13 cellular contexts compared by ENCODE assay signal in genomic region chr15:68333775-68334470, GRCh38. TPM values are rescaled to one million over a fixed set of nuclear protein-coding genes. Genes with fewer than 3 reads are reported as not detected.
A peak's percentile ranks its signal among the peaks of the same experiment; 100 is the strongest.
DNase-seq lines count a peak whose midpoint lies in the region; ATAC-seq and TF ChIP-seq lines count a peak whose summit lies in the region.
"Had no signal": no experiment of that assay in that cellular context is flagged by ENCODE, and none has a peak within 500 bp of the region (broad histone marks: within the 10 kb centered on the region; RNA-seq: fewer than 3 reads in every experiment).

No MANE protein-coding gene starts in this region.

- no peaks in the 10 kb centered on the region for H3K9me3 Mint-ChIP-seq in activated T-cell treated with anti-CD3 and anti-CD28 coated beads, Interleukin-2, amount 50 U/mL, for 72 hours
- no peaks in the 10 kb centered on the region for H3K9me3 Mint-ChIP-seq in immature natural killer cell
- no peaks in the 10 kb centered on the region for H3K9me3 Mint-ChIP-seq in naive thymus-derived CD4-positive, alpha-beta T cell

- intact Hi-C loops in vagina (cut with DNase I): no loop called here
- intact Hi-C loops in naive thymus-derived CD4-positive, alpha-beta T cell (cut with micrococcal nuclease): no loop called here

- DNase-seq in activated T-cell treated with anti-CD3 and anti-CD28 coated beads, Interleukin-2, amount 50 U/mL, for 72 hours: no peak
- no peak for DNase-seq in activated T-cell treated with anti-CD3 and anti-CD28 coated beads for 4 hours
- peak; percentile 46 for DNase-seq in astrocyte of the spinal cord (ENCODE audit: low read depth, low spot score)
- DNase-seq in hepatocyte (ENCODE audit: low spot score): peak; percentile 27
- no peak for DNase-seq in vagina (ENCODE audit: extremely low spot score in 2 of 2)
- no peak for DNase-seq in immature natural killer cell
- no peak for DNase-seq in naive thymus-derived CD4-positive, alpha-beta T cell
- DNase-seq in activated CD4-positive, alpha-beta T cell treated with anti-CD3 and anti-CD28 coated beads for 48 hours: no peak
- DNase-seq: ACHN; glutamatergic neuron; NCI-H2107; stimulated activated CD4-positive, alpha-beta T cell treated with anti-CD3 and anti-CD28 coated beads, Interleukin-4, amount 100 ng/mL, for 1 hour had no signal

- no peaks in the 10 kb centered on the region for H3K9me2 ChIP-seq in hepatocyte (replicated peaks; ENCODE audit: insufficient read depth)

- H3K27me3 Mint-ChIP-seq in activated T-cell treated with anti-CD3 and anti-CD28 coated beads, Interleukin-2, amount 50 U/mL, for 72 hours (ENCODE audit: low read depth): peaks cover 8% of the 10 kb centered on the region
- peaks cover 3 to 11% (median 4%) of the 10 kb centered on the region in 3 donors for H3K27me3 Mint-ChIP-seq in immature natural killer cell (ENCODE audit: low read depth in 3 of 3)
- peaks cover 0 to 22% (median 8%) of the 10 kb centered on the region in 5 donors for H3K27me3 Mint-ChIP-seq in naive thymus-derived CD4-positive, alpha-beta T cell

- H3K27me3 ChIP-seq in hepatocyte (no peaks in the 10 kb centered on the region), vagina (no peaks in the 10 kb centered on the region)
- no peaks in the 10 kb centered on the region for H3K27me3 ChIP-seq in naive thymus-derived CD4-positive, alpha-beta T cell (ENCODE audit: control insufficient read depth in 2 of 2, insufficient read depth in 2 of 2, low read length in 2 of 2)
- H3K27me3 ChIP-seq: cardiac muscle cell had no signal

- no peaks in the 10 kb centered on the region for H3K36me3 Mint-ChIP-seq in activated T-cell treated with anti-CD3 and anti-CD28 coated beads, Interleukin-2, amount 50 U/mL, for 72 hours (ENCODE audit: insufficient read depth in 2 of 2)
- no peaks in the 10 kb centered on the region for H3K36me3 Mint-ChIP-seq in immature natural killer cell
- H3K36me3 Mint-ChIP-seq in naive thymus-derived CD4-positive, alpha-beta T cell: no peaks in the 10 kb centered on the region

- no peak for ATAC-seq in activated T-cell treated with anti-CD3 and anti-CD28 coated beads, Interleukin-2, amount 50 U/mL, for 72 hours (replicated peaks in 1 of 2)
- ATAC-seq in naive thymus-derived CD4-positive, alpha-beta T cell: no peak

- in situ Hi-C loops in astrocyte of the spinal cord (cut with HindIII; ENCODE audit: low sequenced_read_pairs): no loop called here

- H4K20me1 ChIP-seq in hepatocyte (ENCODE audit: insufficient read depth, poor library complexity, severe bottlenecking): no peaks in the 10 kb centered on the region

- H3K27ac Mint-ChIP-seq in activated T-cell treated with anti-CD3 and anti-CD28 coated beads, Interleukin-2, amount 50 U/mL, for 72 hours: peak overlapping the region; percentile 14
- H3K27ac Mint-ChIP-seq in immature natural killer cell: no peak overlapping the region
- peak overlapping the region in 2 of 9 donors; percentile 7 to 77 for H3K27ac Mint-ChIP-seq in naive thymus-derived CD4-positive, alpha-beta T cell

- peaks cover 6% of the 10 kb centered on the region for H3K4me1 Mint-ChIP-seq in activated T-cell treated with anti-CD3 and anti-CD28 coated beads, Interleukin-2, amount 50 U/mL, for 72 hours (ENCODE audit: low read depth)
- H3K4me1 Mint-ChIP-seq in immature natural killer cell: no peaks in the 10 kb centered on the region
- peaks cover 0 to 16% (median 5%) of the 10 kb centered on the region in 7 donors for H3K4me1 Mint-ChIP-seq in naive thymus-derived CD4-positive, alpha-beta T cell

- POLR2A ChIA-PET in naive thymus-derived CD4-positive, alpha-beta T cell (lab: Charles Lee): interaction anchor here (1.2 kb wide), 1 partner anchor 19 kb away, joined by 3 read pairs; no protein-coding TSS in a partner anchor

- H3K4me1 ChIP-seq in hepatocyte (ENCODE audit: insufficient read depth) (no peaks in the 10 kb centered on the region), vagina (peaks cover 27% of the 10 kb centered on the region)
- H3K4me1 ChIP-seq in naive thymus-derived CD4-positive, alpha-beta T cell (ENCODE audit: control insufficient read depth in 2 of 2, insufficient read depth in 2 of 2, low read length in 2 of 2): no peaks in the 10 kb centered on the region

- H3K27ac ChIP-seq in hepatocyte (no peak overlapping the region), vagina (peak overlapping the region; percentile 67)
- no peak overlapping the region for H3K27ac ChIP-seq in naive thymus-derived CD4-positive, alpha-beta T cell (ENCODE audit: low read depth, low read length)
- H3K27ac ChIP-seq: cardiac muscle cell had no signal

- 80% methylated on average over 7 of the region's 8 CpGs for WGBS in hepatocyte (ENCODE audit: low lambda C conversion rate, missing lambda C conversion rate)

- no peaks in the 10 kb centered on the region for H3K9me3 ChIP-seq in hepatocyte (ENCODE audit: low read depth)
- no peaks in the 10 kb centered on the region for H3K9me3 ChIP-seq in vagina
- no peaks in the 10 kb centered on the region for H3K9me3 ChIP-seq in naive thymus-derived CD4-positive, alpha-beta T cell (ENCODE audit: control insufficient read depth in 2 of 3, low read length in 3 of 3)

- no peak overlapping the region for H3K4me3 Mint-ChIP-seq in activated T-cell treated with anti-CD3 and anti-CD28 coated beads, Interleukin-2, amount 50 U/mL, for 72 hours
- H3K4me3 Mint-ChIP-seq in immature natural killer cell: no peak overlapping the region
- H3K4me3 Mint-ChIP-seq in naive thymus-derived CD4-positive, alpha-beta T cell: no peak overlapping the region

- CTCF ChIA-PET in naive thymus-derived CD4-positive, alpha-beta T cell (lab: Charles Lee): interaction anchor here (1.0 kb wide), 1 partner anchor 28 kb away, joined by 3 read pairs; no protein-coding TSS in a partner anchor

- no peak overlapping the region for H3K4me2 ChIP-seq in hepatocyte

- no peak for TF ChIP-seq POLR2A in vagina (IDR thresholded peaks at IDR 0.05)

- H3K79me2 ChIP-seq in hepatocyte: no peaks in the 10 kb centered on the region

- H2AFZ ChIP-seq in hepatocyte: no peak overlapping the region

- H3K36me3 ChIP-seq in hepatocyte (replicated peaks; ENCODE audit: insufficient read depth, low read depth): no peaks in the 10 kb centered on the region
- no peaks in the 10 kb centered on the region for H3K36me3 ChIP-seq in vagina
- no peaks in the 10 kb centered on the region for H3K36me3 ChIP-seq in naive thymus-derived CD4-positive, alpha-beta T cell (ENCODE audit: control insufficient read depth in 2 of 3, insufficient read depth in 3 of 3, low read length in 3 of 3)
- H3K36me3 ChIP-seq: cardiac muscle cell had no signal

- no peak for TF ChIP-seq CTCF in astrocyte of the spinal cord (IDR thresholded peaks at IDR 0.05; ENCODE audit: low read depth, low read length)
- no peak for TF ChIP-seq CTCF in hepatocyte (IDR thresholded peaks at IDR 0.05; ENCODE audit: poor library complexity)
- TF ChIP-seq CTCF in vagina (IDR thresholded peaks at IDR 0.05): no peak

- no peak overlapping the region for H3K4me3 ChIP-seq in astrocyte of the spinal cord (ENCODE audit: low read depth, low read length)
- H3K4me3 ChIP-seq in hepatocyte: no peak overlapping the region
- H3K4me3 ChIP-seq in vagina: no peak overlapping the region
- no peak overlapping the region for H3K4me3 ChIP-seq in naive thymus-derived CD4-positive, alpha-beta T cell (ENCODE audit: low read length)
- H3K4me3 ChIP-seq: cardiac muscle cell had no signal

RNA-seq across cellular contexts. Expression of gene FEM1B, which starts 56.4 kb away (rescaled TPM):
- total RNA-seq in activated T-cell treated with anti-CD3 and anti-CD28 coated beads, Interleukin-2, amount 50 U/mL, for 72 hours: 10 to 100 TPM; 51.3 to 54.6 TPM
- total RNA-seq in hepatocyte: 54.8 and 62.8 TPM in 2 replicates
- 11.9 and 12.1 TPM in 2 replicates for polyA plus RNA-seq in hepatocyte
- total RNA-seq in vagina: 38.3 TPM
- polyA plus RNA-seq in immature natural killer cell: 10 to 100 TPM in 2 of 3 donors, 1 to 10 TPM in 1; 6.1 to 25.9 (median 18.4) TPM
- 10 to 100 TPM; 56.5 to 73.2 (median 62.0) TPM for total RNA-seq in naive thymus-derived CD4-positive, alpha-beta T cell
- polyA plus RNA-seq in naive thymus-derived CD4-positive, alpha-beta T cell: 10 to 100 TPM; 12.0 to 12.7 TPM

Comparison
In these comparisons a context has a peak if more than half of its experiments do, and no peak if none do; other contexts are left out.
1. DNase-seq: peak in astrocyte of the spinal cord (single experiment) and hepatocyte (single experiment); none in activated T-cell treated with anti-CD3 and anti-CD28 coated beads, Interleukin-2, amount 50 U/mL, for 72 hours (0 of 2), activated T-cell treated with anti-CD3 and anti-CD28 coated beads for 4 hours (single experiment), vagina (0 of 2), immature natural killer cell (0 of 3), naive thymus-derived CD4-positive, alpha-beta T cell (0 of 9) and activated CD4-positive, alpha-beta T cell treated with anti-CD3 and anti-CD28 coated beads for 48 hours (single experiment).